In the genomic region with DNA sequence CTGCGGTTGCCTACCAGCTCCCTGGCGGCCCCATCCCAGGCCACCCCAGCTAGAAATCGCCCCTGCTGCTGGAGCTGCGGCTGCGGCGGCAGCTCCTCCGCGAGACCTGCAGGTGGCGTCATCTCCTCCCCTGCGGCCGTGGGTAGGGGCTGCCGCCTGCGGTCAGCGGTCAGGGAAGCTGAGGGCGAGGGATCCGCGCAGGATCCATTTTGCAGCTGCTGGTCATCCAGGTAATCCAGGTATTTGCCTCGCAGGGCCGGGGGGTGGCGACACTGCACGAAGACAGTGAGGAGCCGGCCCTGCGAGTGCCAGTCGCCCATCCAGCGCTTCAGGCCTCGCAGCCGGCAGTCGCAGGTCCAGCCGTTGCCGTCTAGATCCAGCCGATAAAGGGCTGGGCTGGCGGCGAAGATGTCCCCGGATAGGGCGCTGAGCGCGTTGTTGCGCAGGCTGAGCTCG, we compare ENCODE assay signal across 8 cellular contexts. TPM values are rescaled to one million over a fixed set of nuclear protein-coding genes. Genes with fewer than 3 reads are reported as not detected.
DNase-seq lines count a peak whose midpoint lies in the region; ATAC-seq and TF ChIP-seq lines count a peak whose summit lies in the region.

No MANE protein-coding gene starts in this region.

- H3K4me3 Mint-ChIP-seq in activated naive CD8-positive, alpha-beta T cell treated with anti-CD3 and anti-CD28 coated beads, Interleukin-2, amount 50 U/mL, for 24 hours = no peak overlapping the region
- H3K4me3 Mint-ChIP-seq in CD4-positive, alpha-beta memory T cell = peak overlapping the region in 2 of 8 donors; percentile 11 to 14

- no peaks in the 10 kb centered on the region for H3K36me3 Mint-ChIP-seq in activated naive CD8-positive, alpha-beta T cell treated with anti-CD3 and anti-CD28 coated beads, Interleukin-2, amount 50 U/mL, for 24 hours (ENCODE audit: low read depth)
- H3K36me3 Mint-ChIP-seq in CD4-positive, alpha-beta memory T cell = no peaks in the 10 kb centered on the region

- peaks cover 5% of the 10 kb centered on the region for H3K4me1 Mint-ChIP-seq in activated naive CD8-positive, alpha-beta T cell treated with anti-CD3 and anti-CD28 coated beads, Interleukin-2, amount 50 U/mL, for 24 hours
- peaks cover 0 to 8% (median 6%) of the 10 kb centered on the region in 4 donors for H3K4me1 Mint-ChIP-seq in CD4-positive, alpha-beta memory T cell

- TF ChIP-seq EP300 in ovary (IDR thresholded peaks at IDR 0.05) = no peak

- no peaks in the 10 kb centered on the region for H3K9me3 Mint-ChIP-seq in activated naive CD8-positive, alpha-beta T cell treated with anti-CD3 and anti-CD28 coated beads, Interleukin-2, amount 50 U/mL, for 24 hours
- H3K9me3 Mint-ChIP-seq in CD4-positive, alpha-beta memory T cell = no peaks in the 10 kb centered on the region

- no peak overlapping the region for H3K27ac ChIP-seq in ovary
- H3K27ac ChIP-seq in CD4-positive, alpha-beta memory T cell (ENCODE audit: low read depth, low read length) = no peak overlapping the region

- peak overlapping the region; percentile 48 for H3K4me3 ChIP-seq in ovary
- H3K4me3 ChIP-seq in CD4-positive, alpha-beta memory T cell (ENCODE audit: low read length in 2 of 2) = no peak overlapping the region

- peak; percentile 16 to 67 (median 52) for TF ChIP-seq CTCF in ovary (IDR thresholded peaks at IDR 0.05)

- no peak for ATAC-seq in activated naive CD8-positive, alpha-beta T cell treated with anti-CD3 and anti-CD28 coated beads, Interleukin-2, amount 50 U/mL, for 24 hours
- peak; percentile 59 to 70 for ATAC-seq in left cardiac atrium

- no peak for TF ChIP-seq POLR2A in ovary (IDR thresholded peaks at IDR 0.05)

- DNase-seq in Daoy (ENCODE audit: low read depth) (peak; percentile 89), NCI-H1092 treated with DMSO at 0.1 percent for 48 hours (lab: John Stamatoyannopoulos, UW) (peak; percentile 88), left cardiac atrium (peak; percentile 70), ovary (peak; percentile 46 to 75 (median 66)), T-helper 9 cell (no peak), GF-D8 (lab: John Stamatoyannopoulos, UW) (no peak)
- peak; percentile 18 for DNase-seq in activated naive CD8-positive, alpha-beta T cell treated with anti-CD3 and anti-CD28 coated beads, Interleukin-2, amount 50 U/mL, for 24 hours
- no peak for DNase-seq in CD4-positive, alpha-beta memory T cell

- H3K27me3 ChIP-seq in ovary = no peaks in the 10 kb centered on the region
- peaks cover 12% of the 10 kb centered on the region for H3K27me3 ChIP-seq in CD4-positive, alpha-beta memory T cell (ENCODE audit: insufficient read depth, low read length)

- POLR2A ChIA-PET in CD4-positive, alpha-beta memory T cell (lab: Charles Lee; ENCODE audit: partially characterized antibody) = no interaction called here

- CTCF ChIA-PET in CD4-positive, alpha-beta memory T cell (lab: Charles Lee; ENCODE audit: partially characterized antibody) = interaction anchor here (1.1 to 1.6 kb wide), 2 partner anchors 29 to 30 kb away, joined by 3 to 6 read pairs; no protein-coding TSS in a partner anchor

- H3K27ac Mint-ChIP-seq in activated naive CD8-positive, alpha-beta T cell treated with anti-CD3 and anti-CD28 coated beads, Interleukin-2, amount 50 U/mL, for 24 hours = no peak overlapping the region
- H3K27ac Mint-ChIP-seq in CD4-positive, alpha-beta memory T cell = no peak overlapping the region

- WGBS in ovary, 3 donors = 1 to 3% (median 1%) methylated on average over 37 to 39 of the region's 39 CpGs

- intact Hi-C loops in left cardiac atrium (cut with DNase I) = loop anchor here (5.0 to 10.0 kb wide), 3 partner anchors 46 to 148 kb away; no protein-coding TSS in a partner anchor
- intact Hi-C loops in ovary (cut with DNase I) = loop anchor here in 2 of 4 donors (10.0 kb wide), 1 partner anchor 148 kb away; no protein-coding TSS in a partner anchor
- intact Hi-C loops in CD4-positive, alpha-beta memory T cell (cut with micrococcal nuclease) = no loop called here

- H3K27me3 Mint-ChIP-seq in activated naive CD8-positive, alpha-beta T cell treated with anti-CD3 and anti-CD28 coated beads, Interleukin-2, amount 50 U/mL, for 24 hours = peaks cover 57% of the 10 kb centered on the region
- H3K27me3 Mint-ChIP-seq in CD4-positive, alpha-beta memory T cell = peaks cover 30 to 44% of the 10 kb centered on the region in 2 donors

- peaks cover 14% of the 10 kb centered on the region for H3K4me1 ChIP-seq in ovary (ENCODE audit: insufficient read depth)
- H3K4me1 ChIP-seq in CD4-positive, alpha-beta memory T cell (ENCODE audit: insufficient read depth, low read length) = peaks cover 4% of the 10 kb centered on the region

- H3K9me3 ChIP-seq in ovary = no peaks in the 10 kb centered on the region
- H3K9me3 ChIP-seq in CD4-positive, alpha-beta memory T cell (ENCODE audit: control insufficient read depth in 1 of 2, low read length in 2 of 2) = no peaks in the 10 kb centered on the region

- H3K36me3 ChIP-seq in ovary = no peaks in the 10 kb centered on the region
- no peaks in the 10 kb centered on the region for H3K36me3 ChIP-seq in CD4-positive, alpha-beta memory T cell (ENCODE audit: insufficient read depth, low read length)

RNA-seq across cellular contexts. Expression of gene TRIL, which starts 1.5 kb away (rescaled TPM):
- total RNA-seq in Daoy (2014; rRNA removed; shearing (Covaris generic)) = 0.11 and 0.15 TPM in 2 replicates
- total RNA-seq in left cardiac atrium (1 to 10 TPM; 3.9 to 6.0 TPM), ovary (1 to 10 TPM; 1.4 to 6.9 (median 2.6) TPM)
- polyA plus RNA-seq in ovary = 1 to 10 TPM; 3.2 to 7.4 TPM
- not detected for total RNA-seq in CD4-positive, alpha-beta memory T cell
- polyA plus RNA-seq in CD4-positive, alpha-beta memory T cell = not detected

Comparison
In these comparisons a context has a peak if more than half of its experiments do, and no peak if none do; other contexts are left out.
1. DNase-seq: peak in Daoy (single experiment), NCI-H1092 treated with DMSO at 0.1 percent for 48 hours (single experiment), activated naive CD8-positive, alpha-beta T cell treated with anti-CD3 and anti-CD28 coated beads, Interleukin-2, amount 50 U/mL, for 24 hours (single experiment), left cardiac atrium (single experiment) and ovary (5 of 5); none in T-helper 9 cell (single experiment), GF-D8 (single experiment) and CD4-positive, alpha-beta memory T cell (0 of 5).